Comparison of ENCODE assay signal across 1 cellular context in genomic region chr20:36018208-36018988, GRCh38.
TF ChIP-seq lines count a peak whose summit lies in the region.

No MANE protein-coding gene starts in this region.

TF ChIP-seq in HepG2, 621 proteins besides CTCF, POLR2A, EP300 and RAD21 (continued from another document and continues in another):
- TF ChIP-seq ZBED4 (CRISPR knock-in tag; IDR thresholded peaks at IDR 0.05; ENCODE audit: borderline replicate concordance) = no peak
- no peak for TF ChIP-seq TARDBP (CRISPR knock-in tag; IDR thresholded peaks at IDR 0.05)
- TF ChIP-seq BCL3 (CRISPR knock-in tag; IDR thresholded peaks at IDR 0.05) = no peak
- no peak for TF ChIP-seq ZNF280B (CRISPR knock-in tag; IDR thresholded peaks at IDR 0.05; ENCODE audit: borderline replicate concordance)
- no peak; the same call in 1 of the 2 replicates for TF ChIP-seq SIX4 (CRISPR knock-in tag; IDR thresholded peaks at IDR 0.05)
- TF ChIP-seq ZNF572 (CRISPR knock-in tag; IDR thresholded peaks at IDR 0.05) = no peak
- TF ChIP-seq ZNF253 (CRISPR knock-in tag; IDR thresholded peaks at IDR 0.05; ENCODE audit: borderline replicate concordance) = no peak
- TF ChIP-seq ZNF251 (CRISPR knock-in tag; IDR thresholded peaks at IDR 0.05) = no peak
- TF ChIP-seq ZNF747 (CRISPR knock-in tag; IDR thresholded peaks at IDR 0.05; ENCODE audit: borderline replicate concordance) = no peak
- TF ChIP-seq ZNF83 (CRISPR knock-in tag; IDR thresholded peaks at IDR 0.05; ENCODE audit: borderline replicate concordance) = 0 out of 2 replicates have a peak, but pooled peaks have one; percentile 83
- no peak for TF ChIP-seq ZNF512 (CRISPR knock-in tag; IDR thresholded peaks at IDR 0.05)
- no peak for TF ChIP-seq ZNF280D (CRISPR knock-in tag; IDR thresholded peaks at IDR 0.05)
- no peak for TF ChIP-seq ZFP90 (CRISPR knock-in tag; IDR thresholded peaks at IDR 0.05; ENCODE audit: borderline replicate concordance)
- TF ChIP-seq ZNF124 (CRISPR knock-in tag; IDR thresholded peaks at IDR 0.05) = no peak
- TF ChIP-seq ZSCAN22 (CRISPR knock-in tag; IDR thresholded peaks at IDR 0.05) = no peak
- no peak for TF ChIP-seq ZNF761 (CRISPR knock-in tag; conservative IDR thresholded peaks at IDR 0.05)
- TF ChIP-seq ZNF232 (CRISPR knock-in tag; IDR thresholded peaks at IDR 0.05; ENCODE audit: borderline replicate concordance) = no peak
- TF ChIP-seq NCOA2 (CRISPR knock-in tag; IDR thresholded peaks at IDR 0.05) = peak; percentile 53; the same call in 1 of the 2 replicates
- TF ChIP-seq DPF2 (CRISPR knock-in tag; IDR thresholded peaks at IDR 0.05; ENCODE audit: borderline replicate concordance, low read depth) = no peak
- peak; percentile 90 for TF ChIP-seq ZNF768 (CRISPR knock-in tag; IDR thresholded peaks at IDR 0.05)
- TF ChIP-seq ZFP37 (CRISPR knock-in tag; IDR thresholded peaks at IDR 0.05; ENCODE audit: borderline replicate concordance) = no peak
- no peak for TF ChIP-seq POLR2AphosphoS2 (IDR thresholded peaks at IDR 0.05; ENCODE audit: low read depth, low read length)
- no peak for TF ChIP-seq ZNF160 (CRISPR knock-in tag; IDR thresholded peaks at IDR 0.05)
- no peak for TF ChIP-seq GTF3A (CRISPR knock-in tag; conservative IDR thresholded peaks at IDR 0.05)
- peak; percentile 66 for TF ChIP-seq XRCC5 (optimal IDR thresholded peaks at IDR 0.05; ENCODE audit: low read length)
- no peak for TF ChIP-seq AKAP8 (CRISPR knock-in tag; IDR thresholded peaks at IDR 0.05)
- TF ChIP-seq BHLHE40 (IDR thresholded peaks at IDR 0.05; ENCODE audit: low read length) = peak; percentile 9; the same call in 1 of the 2 replicates
- no peak for TF ChIP-seq RORA (CRISPR knock-in tag; IDR thresholded peaks at IDR 0.05)
- no peak for TF ChIP-seq HNRNPK (IDR thresholded peaks at IDR 0.05; ENCODE audit: low read depth, low read length, poor library complexity, severe bottlenecking)
- no peak for TF ChIP-seq ZNF558 (CRISPR knock-in tag; IDR thresholded peaks at IDR 0.05; ENCODE audit: borderline replicate concordance)
- TF ChIP-seq ZFP36 (IDR thresholded peaks at IDR 0.05; ENCODE audit: borderline replicate concordance, low read depth, low read length, partially characterized antibody) = no peak
- TF ChIP-seq ZNF773 (CRISPR knock-in tag; IDR thresholded peaks at IDR 0.05; ENCODE audit: borderline replicate concordance) = no peak
- TF ChIP-seq ZNF770 (CRISPR knock-in tag; IDR thresholded peaks at IDR 0.05) = no peak
- TF ChIP-seq AGO1 (IDR thresholded peaks at IDR 0.05; ENCODE audit: low read depth, low read length, poor library complexity, severe bottlenecking) = no peak
- no peak for TF ChIP-seq ZKSCAN8 (CRISPR knock-in tag; IDR thresholded peaks at IDR 0.05; ENCODE audit: borderline replicate concordance)
- TF ChIP-seq ZNF564 (CRISPR knock-in tag; IDR thresholded peaks at IDR 0.05) = no peak
- no peak for TF ChIP-seq ZHX1 (CRISPR knock-in tag; IDR thresholded peaks at IDR 0.05; ENCODE audit: low read depth)
- TF ChIP-seq MYPOP (CRISPR knock-in tag; IDR thresholded peaks at IDR 0.05) = no peak
- no peak for TF ChIP-seq ZNF557 (CRISPR knock-in tag; IDR thresholded peaks at IDR 0.05)
- no peak; the same call in none of the 2 replicates for TF ChIP-seq ZFY (CRISPR knock-in tag; IDR thresholded peaks at IDR 0.05)
- peak; percentile 67; the same call in 1 of the 2 replicates for TF ChIP-seq TFAP4 (IDR thresholded peaks at IDR 0.05; ENCODE audit: borderline replicate concordance, low read depth)
- no peak for TF ChIP-seq NCOR1 (IDR thresholded peaks at IDR 0.05; ENCODE audit: borderline replicate concordance, low read length)
- TF ChIP-seq SNRNP70 (IDR thresholded peaks at IDR 0.05; ENCODE audit: low read depth, low read length) = no peak
- peak; percentile 49; the same call in 1 of the 2 replicates for TF ChIP-seq FOXA3 (CRISPR knock-in tag; IDR thresholded peaks at IDR 0.05)
- no peak for TF ChIP-seq TOE1 (CRISPR knock-in tag; IDR thresholded peaks at IDR 0.05)
- no peak for TF ChIP-seq RBM39 (IDR thresholded peaks at IDR 0.05; ENCODE audit: low read depth, low read length, poor library complexity, severe bottlenecking)
- TF ChIP-seq ZNF614 (CRISPR knock-in tag; IDR thresholded peaks at IDR 0.05; ENCODE audit: borderline replicate concordance) = no peak
- TF ChIP-seq FOXK2 (IDR thresholded peaks at IDR 0.05) = no peak
- no peak for TF ChIP-seq ZNF335 (CRISPR knock-in tag; IDR thresholded peaks at IDR 0.05)
- TF ChIP-seq ZEB1 (IDR thresholded peaks at IDR 0.05; ENCODE audit: insufficient replicate concordance, low read depth) = peak; percentile 23
